Comparison of ENCODE assay signal across 15 cellular contexts in the genomic region with DNA sequence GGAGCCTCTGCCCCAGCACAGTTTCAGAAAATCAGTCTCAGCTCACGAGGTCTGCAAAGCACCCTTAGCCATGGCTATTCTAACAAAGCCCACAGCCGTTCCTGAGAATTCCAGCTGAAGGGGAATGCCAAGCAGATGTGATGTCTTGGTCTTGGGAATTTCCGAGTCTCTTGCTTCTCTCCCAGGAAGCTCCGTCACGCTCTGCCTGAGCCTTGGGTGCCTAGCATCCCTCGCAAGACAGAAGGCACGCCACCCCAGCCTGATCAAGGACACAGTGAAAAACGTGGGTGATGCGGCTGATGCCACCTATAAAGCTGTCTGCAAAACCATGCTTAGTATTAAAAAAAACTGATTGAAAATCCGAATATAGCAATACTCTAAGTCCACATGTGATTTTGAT.
DNase-seq lines count a peak whose midpoint lies in the region; ATAC-seq, FAIRE-seq and TF ChIP-seq lines count a peak whose summit lies in the region.
"Had no signal": no experiment of that assay in that cellular context is flagged by ENCODE, and none has a peak within 500 bp of the region (broad histone marks: within the 10 kb centered on the region; RNA-seq: fewer than 3 reads in every experiment).

No MANE protein-coding gene starts in this region.

- no peaks in the 10 kb centered on the region for H3K79me2 ChIP-seq in MM.1S (ENCODE audit: low read length)
- no peaks in the 10 kb centered on the region for H3K79me2 ChIP-seq in H1 (ENCODE audit: control insufficient read depth in 1 of 2, insufficient read depth in 2 of 2, low read length in 2 of 2)

- TF ChIP-seq CTCF in MM.1S (IDR thresholded peaks at IDR 0.05; ENCODE audit: low read length) (no peak), H1 (IDR thresholded peaks at IDR 0.05; ENCODE audit: control extremely low read depth in 1 of 3, insufficient read depth in 1 of 3, low read depth in 1 of 3, low read length in 3 of 3) (no peak), right lobe of liver (IDR thresholded peaks at IDR 0.05) (no peak), suprapubic skin (IDR thresholded peaks at IDR 0.05) (no peak)

- DNase-seq in EH (ENCODE audit: low read depth): peak; percentile 49
- DNase-seq in MM.1S: no peak
- DNase-seq in H1 (ENCODE audit: low read depth in 1 of 2, low spot score in 2 of 2): peak in 1 of 2 experiments; percentile 31
- peak; percentile 84 for DNase-seq in kidney tubule cell (ENCODE audit: low spot score)
- DNase-seq in amniotic stem cell (lab: John Stamatoyannopoulos, UW): no peak
- DNase-seq in right lobe of liver: no peak
- no peak for DNase-seq in NCI-H2081 (lab: John Stamatoyannopoulos, UW)
- DNase-seq in suprapubic skin (ENCODE audit: low spot score in 2 of 2): no peak
- DNase-seq: CD4-positive, alpha-beta memory T cell; GDM1 had no signal

- H2BK15ac ChIP-seq in H1 (ENCODE audit: low read length): no peak overlapping the region

- no peak overlapping the region for H4K8ac ChIP-seq in H1 (ENCODE audit: extremely low read depth, insufficient read depth, low read length)

- H3K9me3 ChIP-seq in MM.1S (replicated peaks; ENCODE audit: insufficient read depth, low read length): no peaks in the 10 kb centered on the region
- H3K9me3 ChIP-seq in H1 (ENCODE audit: insufficient read depth in 2 of 2, low read depth in 1 of 2, low read length in 1 of 2): peaks cover 0 to 3% of the 10 kb centered on the region in 2 experiments; a peak in 1 of 4 replicates
- H3K9me3 ChIP-seq in right lobe of liver: no peaks in the 10 kb centered on the region
- no peaks in the 10 kb centered on the region for H3K9me3 ChIP-seq in suprapubic skin
- H3K9me3 ChIP-seq: A549 had no signal

- H2BK120ac ChIP-seq in H1 (replicated peaks; ENCODE audit: low read depth, low read length): no peak overlapping the region

- H3K18ac ChIP-seq in H1 (ENCODE audit: extremely low read depth, low read length): no peak overlapping the region

- no peak for TF ChIP-seq RAD21 in H1 (IDR thresholded peaks at IDR 0.05 in 1 of 2, conservative IDR thresholded peaks at IDR 0.05 in 1 of 2; ENCODE audit: low read depth in 2 of 2, low read length in 2 of 2)

- no peak for FAIRE-seq in H1 (lab: Jason Lieb, UNC)
- FAIRE-seq: A549, GM19239, H54 had no signal

- no peaks in the 10 kb centered on the region for H3K27me3 ChIP-seq in MM.1S (replicated peaks; ENCODE audit: insufficient read depth, low read length)
- H3K27me3 ChIP-seq in H1 (replicated peaks in 1 of 4; ENCODE audit: control insufficient read depth in 3 of 4, extremely low read depth in 1 of 4, insufficient read depth in 3 of 4, low read length in 3 of 4): no peaks in the 10 kb centered on the region; a peak in 1 of 7 replicates
- H3K27me3 ChIP-seq in right lobe of liver: no peaks in the 10 kb centered on the region
- peaks cover 4% of the 10 kb centered on the region for H3K27me3 ChIP-seq in suprapubic skin

- no peak overlapping the region for H3K14ac ChIP-seq in H1 (ENCODE audit: insufficient read length)

- WGBS in H1 (ENCODE audit: extremely low coverage in 1 of 2, insufficient coverage in 1 of 2, insufficient read length in 1 of 2, insufficient replicate concordance in 2 of 2, low coverage in 1 of 2, low lambda C conversion rate in 2 of 2, missing lambda C conversion rate in 1 of 2), 2 experiments: 88% methylated on average over 10 of the region's 10 CpGs; no CpG with 5 or more reads in 1 of the 2 experiments
- 55% methylated on average over 9 of the region's 10 CpGs for WGBS in right lobe of liver (ENCODE audit: insufficient coverage, low coverage, low lambda C conversion rate, missing lambda C conversion rate)
- 30% methylated on average over 10 of the region's 10 CpGs for WGBS in suprapubic skin

- no peak overlapping the region for H3K23ac ChIP-seq in H1 (ENCODE audit: insufficient read length)

- CTCF ChIA-PET in H1 (lab: Charles Lee; ENCODE audit: partially characterized antibody): interaction anchor here (0.5 to 1.3 kb wide), 2 partner anchors 10 to 23 kb away, joined by 4 to 5 read pairs; no protein-coding TSS in a partner anchor

- POLR2A ChIA-PET in H1 (lab: Charles Lee; ENCODE audit: partially characterized antibody): no interaction called here

- no peak overlapping the region for H2AK5ac ChIP-seq in H1 (ENCODE audit: low read depth, low read length)

- intact Hi-C loops in right lobe of liver (cut with DNase I): no loop called here

- H3K36me3 ChIP-seq in MM.1S (replicated peaks; ENCODE audit: insufficient read depth, low read length) (no peaks in the 10 kb centered on the region), H1 (ENCODE audit: control insufficient read depth in 2 of 4, insufficient read depth in 4 of 4, low read length in 3 of 4) (no peaks in the 10 kb centered on the region), right lobe of liver (no peaks in the 10 kb centered on the region), suprapubic skin (no peaks in the 10 kb centered on the region)

- TF ChIP-seq EP300 in H1 (IDR thresholded peaks at IDR 0.05; ENCODE audit: borderline replicate concordance in 1 of 2, low read depth in 2 of 2, low read length in 2 of 2) (no peak), suprapubic skin (IDR thresholded peaks at IDR 0.05) (no peak)

- H3K79me1 ChIP-seq in H1 (ENCODE audit: low read depth, low read length): no peaks in the 10 kb centered on the region

- H3K9ac ChIP-seq in MM.1S (ENCODE audit: low read length): no peak overlapping the region
- H3K9ac ChIP-seq in H1 (replicated peaks in 1 of 4; ENCODE audit: extremely low read depth in 1 of 4, low read depth in 3 of 4, low read length in 3 of 4): no peak overlapping the region

- no peak overlapping the region for H4K91ac ChIP-seq in H1 (replicated peaks; ENCODE audit: insufficient read length, low read length)

- no peak for TF ChIP-seq POLR2A in H1 (IDR thresholded peaks at IDR 0.05; ENCODE audit: control extremely low read depth in 1 of 2, low read depth in 2 of 2, low read length in 2 of 2)
- no peak for TF ChIP-seq POLR2A in right lobe of liver (IDR thresholded peaks at IDR 0.05)
- TF ChIP-seq POLR2A in suprapubic skin (IDR thresholded peaks at IDR 0.05): no peak

- no peaks in the 10 kb centered on the region for H3K23me2 ChIP-seq in H1 (ENCODE audit: low read depth, low read length)

- no peaks in the 10 kb centered on the region for H4K20me1 ChIP-seq in MM.1S (ENCODE audit: insufficient read depth, low read length)
- no peaks in the 10 kb centered on the region for H4K20me1 ChIP-seq in H1 (replicated peaks in 1 of 2; ENCODE audit: control insufficient read depth in 1 of 2, insufficient read depth in 2 of 2, low read length in 2 of 2)

- H3K4me1 ChIP-seq in MM.1S (ENCODE audit: low read length) (peaks cover 20% of the 10 kb centered on the region), H1 (replicated peaks in 1 of 4; ENCODE audit: control insufficient read depth in 3 of 4, insufficient read depth in 4 of 4, low read length in 3 of 4) (peaks cover 2 to 10% (median 5%) of the 10 kb centered on the region in 4 experiments; a peak in 6 of 7 replicates), right lobe of liver (no peaks in the 10 kb centered on the region), suprapubic skin (peaks cover 2% of the 10 kb centered on the region)
- H3K4me1 ChIP-seq: A549 had no signal

- no peak overlapping the region for H3K56ac ChIP-seq in H1 (replicated peaks; ENCODE audit: insufficient read length, low read depth, low read length)

- no peaks in the 10 kb centered on the region for H3K9me2 ChIP-seq in MM.1S (replicated peaks; ENCODE audit: insufficient read depth, low read length)

- no peak overlapping the region for H3K4me3 ChIP-seq in MM.1S (ENCODE audit: low read length)
- H3K4me3 ChIP-seq in H1 (ENCODE audit: extremely low read depth in 1 of 4, insufficient read depth in 2 of 4, low read depth in 3 of 4, low read length in 4 of 4): no peak overlapping the region
- no peak overlapping the region for H3K4me3 ChIP-seq in right lobe of liver
- no peak overlapping the region for H3K4me3 ChIP-seq in suprapubic skin
- H3K4me3 ChIP-seq: A549 had no signal

- H3K4me2 ChIP-seq in MM.1S (ENCODE audit: low read depth, low read length) (peak overlapping the region; percentile 52; the same call in 1 of the 2 replicates), H1 (ENCODE audit: insufficient read depth in 1 of 2, low read depth in 2 of 2, low read length in 2 of 2) (no peak overlapping the region)
- H3K4me2 ChIP-seq: A549 had no signal

- 0 out of 2 replicates have a peak overlapping the region, but pooled peaks have one; percentile 37 for H2BK5ac ChIP-seq in H1 (ENCODE audit: low read depth, low read length)

- H3K4ac ChIP-seq in H1 (replicated peaks; ENCODE audit: insufficient read length, low read depth, low read length): no peak overlapping the region

- no peak overlapping the region for H2BK12ac ChIP-seq in H1 (ENCODE audit: low read depth, low read length)

- no peak overlapping the region for H4K5ac ChIP-seq in H1 (ENCODE audit: insufficient read length, low read depth, low read length)

- ATAC-seq in right lobe of liver: no peak
- ATAC-seq: A549 had no signal

- H3F3A ChIP-seq in MM.1S (ENCODE audit: insufficient read depth, low read length): no peaks in the 10 kb centered on the region

- no peak overlapping the region for H2BK20ac ChIP-seq in H1 (ENCODE audit: low read length)

- H3K27ac ChIP-seq in MM.1S (ENCODE audit: low read length) (no peak overlapping the region), H1 (ENCODE audit: low read depth, low read length) (no peak overlapping the region), right lobe of liver (no peak overlapping the region), suprapubic skin (no peak overlapping the region)
- H3K27ac ChIP-seq: A549, C4-2B, HL-60 had no signal

- no peak overlapping the region for H2AFZ ChIP-seq in MM.1S (ENCODE audit: low read length)
- H2AFZ ChIP-seq in H1 (ENCODE audit: low read length): no peak overlapping the region

TF ChIP-seq in H1, 55 proteins besides CTCF, POLR2A, EP300 and RAD21 (continues in another document):
- TF ChIP-seq FOSL1 (IDR thresholded peaks at IDR 0.05; ENCODE audit: insufficient read depth, low read depth, low read length) (no peak), CBX5 (IDR thresholded peaks at IDR 0.05; ENCODE audit: low read depth, low read length) (no peak), SIX5 (IDR thresholded peaks at IDR 0.05; ENCODE audit: low read depth, low read length) (no peak), NANOG (IDR thresholded peaks at IDR 0.05; ENCODE audit: insufficient read depth, low read depth, low read length, poor library complexity, severe bottlenecking) (no peak), YY1 (IDR thresholded peaks at IDR 0.05; ENCODE audit: low read depth, low read length) (no peak), KDM4A (IDR thresholded peaks at IDR 0.05; ENCODE audit: low read depth, low read length, severe bottlenecking) (no peak)
- TF ChIP-seq, protein P1, sequence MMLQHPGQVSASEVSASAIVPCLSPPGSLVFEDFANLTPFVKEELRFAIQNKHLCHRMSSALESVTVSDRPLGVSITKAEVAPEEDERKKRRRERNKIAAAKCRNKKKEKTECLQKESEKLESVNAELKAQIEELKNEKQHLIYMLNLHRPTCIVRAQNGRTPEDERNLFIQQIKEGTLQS (IDR thresholded peaks at IDR 0.05; ENCODE audit: insufficient read depth, low read depth, low read length): no peak
- TF ChIP-seq, protein P2, sequence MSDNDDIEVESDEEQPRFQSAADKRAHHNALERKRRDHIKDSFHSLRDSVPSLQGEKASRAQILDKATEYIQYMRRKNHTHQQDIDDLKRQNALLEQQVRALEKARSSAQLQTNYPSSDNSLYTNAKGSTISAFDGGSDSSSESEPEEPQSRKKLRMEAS (IDR thresholded peaks at IDR 0.05): no peak

Comparison
In these comparisons a context has a peak if more than half of its experiments do, and no peak if none do; other contexts are left out.
1. DNase-seq: peak in EH (single experiment) and kidney tubule cell (single experiment); none in MM.1S (single experiment), amniotic stem cell (single experiment), right lobe of liver (0 of 3), NCI-H2081 (0 of 2) and suprapubic skin (0 of 2).